ENCODE assay signal across 1 cellular context in genomic region chr12:55996201-55996714, GRCh38.
TF ChIP-seq lines count a peak whose summit lies in the region.

No MANE protein-coding gene starts in this region.

TF ChIP-seq in GM23338, 12 proteins besides CTCF, POLR2A, EP300 and RAD21 (continued from another document):
- TF ChIP-seq, protein P1, sequence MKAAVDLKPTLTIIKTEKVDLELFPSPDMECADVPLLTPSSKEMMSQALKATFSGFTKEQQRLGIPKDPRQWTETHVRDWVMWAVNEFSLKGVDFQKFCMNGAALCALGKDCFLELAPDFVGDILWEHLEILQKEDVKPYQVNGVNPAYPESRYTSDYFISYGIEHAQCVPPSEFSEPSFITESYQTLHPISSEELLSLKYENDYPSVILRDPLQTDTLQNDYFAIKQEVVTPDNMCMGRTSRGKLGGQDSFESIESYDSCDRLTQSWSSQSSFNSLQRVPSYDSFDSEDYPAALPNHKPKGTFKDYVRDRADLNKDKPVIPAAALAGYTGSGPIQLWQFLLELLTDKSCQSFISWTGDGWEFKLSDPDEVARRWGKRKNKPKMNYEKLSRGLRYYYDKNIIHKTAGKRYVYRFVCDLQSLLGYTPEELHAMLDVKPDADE (IDR thresholded peaks at IDR 0.05), result no peak
TF ChIP-seq in GM23338: peak in this region for 0.
